In the genomic region with DNA sequence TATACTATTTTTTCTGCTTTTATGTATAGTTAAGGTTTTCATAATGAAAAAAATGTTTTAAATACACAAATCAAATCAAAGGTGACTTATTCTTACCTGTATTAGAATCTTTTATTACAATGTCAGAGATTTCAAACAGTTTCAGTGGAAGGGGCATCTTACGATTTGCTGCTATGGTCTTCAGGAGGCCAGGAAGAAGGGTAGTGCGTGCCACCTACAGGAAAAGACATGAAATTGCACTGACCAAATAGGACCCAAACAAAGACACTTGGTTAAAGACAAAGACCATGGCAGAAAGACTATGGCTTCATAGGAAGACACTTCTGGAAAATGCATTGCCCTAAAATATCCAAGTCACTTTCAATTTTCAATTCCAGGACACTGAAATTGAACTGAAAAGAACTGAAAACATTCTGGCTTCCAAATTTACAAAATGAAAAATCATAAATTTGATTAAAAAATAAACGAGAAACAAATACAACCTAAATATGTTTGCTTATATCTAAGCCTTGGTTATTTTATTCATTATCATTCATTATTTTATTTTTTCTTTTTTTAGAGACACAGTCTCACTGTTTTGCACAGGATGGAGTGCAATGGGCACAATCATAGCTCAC, we compare ENCODE assay signal across 1 cellular context.
TF ChIP-seq lines count a peak whose summit lies in the region.

No MANE protein-coding gene starts in this region.

TF ChIP-seq in endothelial cell of umbilical vein, 7 proteins besides CTCF, POLR2A, EP300 and RAD21:
- no peak for TF ChIP-seq GATA2 (IDR thresholded peaks at IDR 0.05; ENCODE audit: insufficient read depth, insufficient read length, low read depth, low read length)
- no peak for TF ChIP-seq MYC (IDR thresholded peaks at IDR 0.05; ENCODE audit: low read depth, low read length)
- no peak for TF ChIP-seq EZH2 (IDR thresholded peaks at IDR 0.05; ENCODE audit: borderline replicate concordance, low read depth, low read length, severe bottlenecking)
- no peak for TF ChIP-seq JUN (IDR thresholded peaks at IDR 0.05; ENCODE audit: borderline replicate concordance, insufficient read depth, insufficient read length, low read depth)
- TF ChIP-seq, protein P1, sequence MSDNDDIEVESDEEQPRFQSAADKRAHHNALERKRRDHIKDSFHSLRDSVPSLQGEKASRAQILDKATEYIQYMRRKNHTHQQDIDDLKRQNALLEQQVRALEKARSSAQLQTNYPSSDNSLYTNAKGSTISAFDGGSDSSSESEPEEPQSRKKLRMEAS (IDR thresholded peaks at IDR 0.05; ENCODE audit: insufficient read depth, insufficient read length): no peak
- TF ChIP-seq FOS (IDR thresholded peaks at IDR 0.05; ENCODE audit: borderline replicate concordance, insufficient read depth, low read length): no peak
TF ChIP-seq in endothelial cell of umbilical vein: peak in this region for 0.
